In genomic region chr17:40854175-40854814, GRCh38 we compare ENCODE assay signal across 8 cellular contexts. TPM values are rescaled to one million over a fixed set of nuclear protein-coding genes. Genes with fewer than 3 reads are reported as not detected.
DNase-seq lines count a peak whose midpoint lies in the region; ATAC-seq and TF ChIP-seq lines count a peak whose summit lies in the region.
"Had no signal": no experiment of that assay in that cellular context is flagged by ENCODE, and none has a peak within 500 bp of the region (broad histone marks: within the 10 kb centered on the region; RNA-seq: fewer than 3 reads in every experiment).

No MANE protein-coding gene starts in this region.

- POLR2A ChIA-PET in SK-N-SH (lab: Yijun Ruan, JAX): no interaction called here

- H3K4me1 ChIP-seq in SK-N-SH (ENCODE audit: control insufficient read depth in 1 of 2, insufficient read depth in 2 of 2, low read depth in 1 of 2, low read length in 1 of 2) (peaks cover 6 to 8% of the 10 kb centered on the region in 2 experiments; a peak in 2 of 4 replicates), Peyer's patch (no peaks in the 10 kb centered on the region)
- H3K4me1 ChIP-seq: lower lobe of right lung had no signal

- no peaks in the 10 kb centered on the region for H3K79me2 ChIP-seq in SK-N-SH (ENCODE audit: insufficient read depth)

- H3K9me2 ChIP-seq in SK-N-SH: no peaks in the 10 kb centered on the region

- DNase-seq in DMS53 treated with DMSO at 0.1 percent for 48 hours (lab: John Stamatoyannopoulos, UW; ENCODE audit: unreplicated experiment) (peak; percentile 17), SK-N-SH (no peak), kidney tubule cell (ENCODE audit: low spot score) (peak; percentile 78), DMS153 (lab: John Stamatoyannopoulos, UW) (no peak), left ventricle myocardium superior (no peak), Peyer's patch (no peak)
- DNase-seq: lower lobe of right lung, NCI-H1048 had no signal

- no peak for TF ChIP-seq POLR2A in Peyer's patch (IDR thresholded peaks at IDR 0.05)

- intact Hi-C loops in left ventricle myocardium superior (cut with micrococcal nuclease): no loop called here

- no peak for TF ChIP-seq CTCF in SK-N-SH (IDR thresholded peaks at IDR 0.05)
- TF ChIP-seq CTCF in Peyer's patch (IDR thresholded peaks at IDR 0.05): no peak

- no peak overlapping the region for H3K9ac ChIP-seq in SK-N-SH

- CTCF ChIA-PET in SK-N-SH (lab: Yijun Ruan, JAX): interaction anchor here (1.0 to 4.9 kb wide), 5 partner anchors 50 to 812 kb away, joined by 3 to 37 read pairs (median 7); no protein-coding TSS in a partner anchor

- H3K4me3 ChIP-seq in SK-N-SH (ENCODE audit: low read depth in 2 of 2, low read length in 1 of 2) (no peak overlapping the region), Peyer's patch (no peak overlapping the region)
- H3K4me3 ChIP-seq: lower lobe of right lung had no signal

- H2AFZ ChIP-seq in SK-N-SH (ENCODE audit: low read depth): peak overlapping the region; percentile 47

- H4K20me1 ChIP-seq in SK-N-SH (ENCODE audit: insufficient read depth): no peaks in the 10 kb centered on the region

- H3K4me2 ChIP-seq in SK-N-SH: no peak overlapping the region; the same call in 1 of the 2 replicates

- peak in 1 of 2 experiments; percentile 62; a peak in 1 of 4 replicates for TF ChIP-seq EP300 in SK-N-SH (IDR thresholded peaks at IDR 0.05; ENCODE audit: borderline replicate concordance in 1 of 2, low read depth in 1 of 2, low read length in 1 of 2)

- TF ChIP-seq RAD21 in SK-N-SH (IDR thresholded peaks at IDR 0.05; ENCODE audit: low read length): no peak

- ATAC-seq in left ventricle myocardium superior: no peak
- ATAC-seq: lower lobe of right lung had no signal

- H3K9me3 ChIP-seq in SK-N-SH (no peaks in the 10 kb centered on the region), Peyer's patch (no peaks in the 10 kb centered on the region)
- H3K9me3 ChIP-seq: lower lobe of right lung had no signal

- H3K27me3 ChIP-seq in SK-N-SH (ENCODE audit: insufficient read depth): no peaks in the 10 kb centered on the region
- no peaks in the 10 kb centered on the region for H3K27me3 ChIP-seq in Peyer's patch

- H3F3A ChIP-seq in SK-N-SH (replicated peaks; ENCODE audit: insufficient read depth): peaks cover 22% of the 10 kb centered on the region

- 8% methylated on average over 6 of the region's 6 CpGs for WGBS in SK-N-SH (ENCODE audit: low lambda C conversion rate)

- H3K36me3 ChIP-seq in SK-N-SH (replicated peaks in 1 of 2; ENCODE audit: control insufficient read depth in 1 of 2, insufficient read depth in 2 of 2, low read length in 1 of 2): no peaks in the 10 kb centered on the region
- no peaks in the 10 kb centered on the region for H3K36me3 ChIP-seq in Peyer's patch
- H3K36me3 ChIP-seq: lower lobe of right lung had no signal

- H3K27ac ChIP-seq in SK-N-SH (ENCODE audit: low read depth in 2 of 2, low read length in 1 of 2) (peak overlapping the region in 1 of 2 experiments; percentile 48; a peak in 2 of 4 replicates), Peyer's patch (no peak overlapping the region)
- H3K27ac ChIP-seq: lower lobe of right lung had no signal

TF ChIP-seq in SK-N-SH, 30 proteins besides CTCF, POLR2A, EP300 and RAD21 (continues in another document):
- peak; percentile 74; the same call in 1 of the 2 replicates for TF ChIP-seq TEAD4 (IDR thresholded peaks at IDR 0.05; ENCODE audit: borderline replicate concordance, insufficient read depth)
- TF ChIP-seq TCF12 (IDR thresholded peaks at IDR 0.05): peak; percentile 74
- no peak for TF ChIP-seq TAF1 (IDR thresholded peaks at IDR 0.05; ENCODE audit: borderline replicate concordance, low read depth, low read length)
- no peak for TF ChIP-seq SMC3 (IDR thresholded peaks at IDR 0.05; ENCODE audit: low read depth, low read length)
- peak; percentile 98 for TF ChIP-seq FOSL2 (IDR thresholded peaks at IDR 0.05; ENCODE audit: borderline replicate concordance, low read depth)
- TF ChIP-seq USF1 (IDR thresholded peaks at IDR 0.05; ENCODE audit: borderline replicate concordance, low read depth): no peak
- TF ChIP-seq USF2 (IDR thresholded peaks at IDR 0.05; ENCODE audit: borderline replicate concordance, low read depth, low read length): no peak
- TF ChIP-seq REST (IDR thresholded peaks at IDR 0.05; ENCODE audit: low read depth, low read length): no peak
- no peak for TF ChIP-seq CHD2 (IDR thresholded peaks at IDR 0.05; ENCODE audit: low read length, partially characterized antibody)
- 0 out of 2 replicates have a peak, but pooled peaks have one; percentile 16 for TF ChIP-seq ZBTB33 (IDR thresholded peaks at IDR 0.05; ENCODE audit: borderline replicate concordance, low read depth)
- TF ChIP-seq SIN3A (IDR thresholded peaks at IDR 0.05; ENCODE audit: borderline replicate concordance, low read depth, low read length): no peak
- TF ChIP-seq MEF2A (IDR thresholded peaks at IDR 0.05; ENCODE audit: borderline replicate concordance, low read depth): 0 out of 2 replicates have a peak, but pooled peaks have one; percentile 34

RNA-seq across cellular contexts. Expression of gene KRT12, which starts 12.7 kb away (rescaled TPM):
- not detected in 2 replicates for polyA plus RNA-seq in SK-N-SH (2012; rRNA removed)
- polyA plus RNA-seq in SK-N-SH (2012; cell fraction: cytosol; rRNA removed): not detected in 2 replicates
- polyA plus RNA-seq in SK-N-SH (2012; cell fraction: nucleus; rRNA removed): not detected in 2 replicates
- total RNA-seq in left ventricle myocardium superior: not detected
- total RNA-seq in Peyer's patch: 10 to 100 TPM in 1 of 4 donors, 1 to 10 TPM in 2, not detected in 1; 4.9 to 18.2 (median 9.1) TPM
- total RNA-seq: lower lobe of right lung had no signal

RNA-seq across cellular contexts. Expression of gene KRT20, which starts 30.7 kb away (rescaled TPM):
- not detected in 2 replicates for polyA plus RNA-seq in SK-N-SH (2012; rRNA removed)
- not detected in 2 replicates for polyA plus RNA-seq in SK-N-SH (2012; cell fraction: cytosol; rRNA removed)
- not detected in 2 replicates for polyA plus RNA-seq in SK-N-SH (2012; cell fraction: nucleus; rRNA removed)
- not detected for total RNA-seq in left ventricle myocardium superior
- total RNA-seq in Peyer's patch: 100 to 1,000 TPM; 111 to 978 (median 820) TPM
- total RNA-seq: lower lobe of right lung had no signal

RNA-seq across cellular contexts. Expression of gene KRT10, which starts 31.9 kb away (rescaled TPM):
- 17.1 and 31.6 TPM in 2 replicates for polyA plus RNA-seq in SK-N-SH (2012; rRNA removed)
- 49.3 and 65.9 TPM in 2 replicates for polyA plus RNA-seq in SK-N-SH (2012; cell fraction: cytosol; rRNA removed)
- 11.0 and 11.7 TPM in 2 replicates for polyA plus RNA-seq in SK-N-SH (2012; cell fraction: nucleus; rRNA removed)
- 51.3 TPM for total RNA-seq in left ventricle myocardium superior
- 10 to 100 TPM in 2 of 4 donors, 1 to 10 TPM in 2; 5.1 to 19.0 (median 8.1) TPM for total RNA-seq in Peyer's patch

RNA-seq across cellular contexts. Expression of gene KRT28, which starts 54.5 kb away (rescaled TPM):
- polyA plus RNA-seq in SK-N-SH (2012; rRNA removed): not detected in 2 replicates
- not detected in 2 replicates for polyA plus RNA-seq in SK-N-SH (2012; cell fraction: cytosol; rRNA removed)
- not detected in 2 replicates for polyA plus RNA-seq in SK-N-SH (2012; cell fraction: nucleus; rRNA removed)
- total RNA-seq in left ventricle myocardium superior (not detected), Peyer's patch (under 1 TPM in 1 of 4 donors, not detected in 3; 0.88 TPM)
- total RNA-seq: lower lobe of right lung had no signal

Comparison
In these comparisons a context has a peak if more than half of its experiments do, and no peak if none do; other contexts are left out.
1. DNase-seq: peak in DMS53 treated with DMSO at 0.1 percent for 48 hours (single experiment) and kidney tubule cell (single experiment); none in SK-N-SH (single experiment), DMS153 (single experiment), left ventricle myocardium superior (single experiment) and Peyer's patch (0 of 3).
2. RNA of gene KRT20, which starts 30.7 kb away (total RNA-seq): 111 to 978 TPM in Peyer's patch; not detected in left ventricle myocardium superior (single experiment); every median in the first group is over 100 times any median in the second.